In the genomic region with DNA sequence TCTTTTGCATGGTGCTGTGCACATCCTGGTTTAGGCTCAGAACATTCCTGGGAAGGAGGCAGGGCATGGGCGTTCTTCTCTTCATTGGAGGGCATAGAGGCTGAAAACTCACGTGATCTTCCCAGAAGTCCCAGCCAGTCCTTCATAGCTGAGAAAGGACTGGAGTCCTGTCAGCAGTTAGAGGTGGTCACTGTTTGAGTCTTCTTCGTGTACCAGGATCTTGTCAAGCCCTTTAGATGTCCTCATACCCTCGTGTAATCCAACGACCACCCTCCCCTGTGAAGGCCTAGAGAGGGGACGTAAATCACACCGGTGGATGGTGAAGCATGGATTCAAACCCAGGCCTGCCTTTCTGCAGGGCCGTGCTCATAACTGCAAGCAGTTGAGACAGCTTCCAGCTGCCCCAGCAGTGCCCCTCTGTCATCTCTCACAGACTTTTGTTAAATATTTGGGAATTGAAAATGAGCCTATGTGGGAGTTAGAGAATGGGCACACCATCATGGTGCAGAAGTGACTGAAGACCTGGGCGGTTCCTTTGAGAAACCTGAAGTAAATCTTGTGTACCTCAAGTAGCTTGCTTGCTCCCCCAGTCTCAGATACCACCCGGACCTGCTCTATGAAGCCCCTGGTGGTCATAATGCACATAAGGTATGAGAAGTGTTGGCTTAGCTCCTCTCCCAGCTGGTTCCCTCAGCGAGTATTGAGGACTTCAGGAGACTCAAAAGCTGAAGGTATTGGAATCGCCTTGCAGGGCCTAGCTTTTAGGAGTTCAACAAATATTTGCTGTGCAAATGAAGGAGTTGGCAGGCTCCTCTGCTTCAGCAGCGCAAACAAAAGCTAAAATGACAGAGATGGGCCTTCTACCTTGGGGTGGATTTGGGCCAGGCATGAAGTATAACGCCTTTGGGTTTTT, we compare ENCODE assay signal across 1 cellular context.
TF ChIP-seq lines count a peak whose summit lies in the region.

No MANE protein-coding gene starts in this region.

TF ChIP-seq in GM23338, 12 proteins besides CTCF, POLR2A, EP300 and RAD21 (continued from another document):
- TF ChIP-seq, protein P1, sequence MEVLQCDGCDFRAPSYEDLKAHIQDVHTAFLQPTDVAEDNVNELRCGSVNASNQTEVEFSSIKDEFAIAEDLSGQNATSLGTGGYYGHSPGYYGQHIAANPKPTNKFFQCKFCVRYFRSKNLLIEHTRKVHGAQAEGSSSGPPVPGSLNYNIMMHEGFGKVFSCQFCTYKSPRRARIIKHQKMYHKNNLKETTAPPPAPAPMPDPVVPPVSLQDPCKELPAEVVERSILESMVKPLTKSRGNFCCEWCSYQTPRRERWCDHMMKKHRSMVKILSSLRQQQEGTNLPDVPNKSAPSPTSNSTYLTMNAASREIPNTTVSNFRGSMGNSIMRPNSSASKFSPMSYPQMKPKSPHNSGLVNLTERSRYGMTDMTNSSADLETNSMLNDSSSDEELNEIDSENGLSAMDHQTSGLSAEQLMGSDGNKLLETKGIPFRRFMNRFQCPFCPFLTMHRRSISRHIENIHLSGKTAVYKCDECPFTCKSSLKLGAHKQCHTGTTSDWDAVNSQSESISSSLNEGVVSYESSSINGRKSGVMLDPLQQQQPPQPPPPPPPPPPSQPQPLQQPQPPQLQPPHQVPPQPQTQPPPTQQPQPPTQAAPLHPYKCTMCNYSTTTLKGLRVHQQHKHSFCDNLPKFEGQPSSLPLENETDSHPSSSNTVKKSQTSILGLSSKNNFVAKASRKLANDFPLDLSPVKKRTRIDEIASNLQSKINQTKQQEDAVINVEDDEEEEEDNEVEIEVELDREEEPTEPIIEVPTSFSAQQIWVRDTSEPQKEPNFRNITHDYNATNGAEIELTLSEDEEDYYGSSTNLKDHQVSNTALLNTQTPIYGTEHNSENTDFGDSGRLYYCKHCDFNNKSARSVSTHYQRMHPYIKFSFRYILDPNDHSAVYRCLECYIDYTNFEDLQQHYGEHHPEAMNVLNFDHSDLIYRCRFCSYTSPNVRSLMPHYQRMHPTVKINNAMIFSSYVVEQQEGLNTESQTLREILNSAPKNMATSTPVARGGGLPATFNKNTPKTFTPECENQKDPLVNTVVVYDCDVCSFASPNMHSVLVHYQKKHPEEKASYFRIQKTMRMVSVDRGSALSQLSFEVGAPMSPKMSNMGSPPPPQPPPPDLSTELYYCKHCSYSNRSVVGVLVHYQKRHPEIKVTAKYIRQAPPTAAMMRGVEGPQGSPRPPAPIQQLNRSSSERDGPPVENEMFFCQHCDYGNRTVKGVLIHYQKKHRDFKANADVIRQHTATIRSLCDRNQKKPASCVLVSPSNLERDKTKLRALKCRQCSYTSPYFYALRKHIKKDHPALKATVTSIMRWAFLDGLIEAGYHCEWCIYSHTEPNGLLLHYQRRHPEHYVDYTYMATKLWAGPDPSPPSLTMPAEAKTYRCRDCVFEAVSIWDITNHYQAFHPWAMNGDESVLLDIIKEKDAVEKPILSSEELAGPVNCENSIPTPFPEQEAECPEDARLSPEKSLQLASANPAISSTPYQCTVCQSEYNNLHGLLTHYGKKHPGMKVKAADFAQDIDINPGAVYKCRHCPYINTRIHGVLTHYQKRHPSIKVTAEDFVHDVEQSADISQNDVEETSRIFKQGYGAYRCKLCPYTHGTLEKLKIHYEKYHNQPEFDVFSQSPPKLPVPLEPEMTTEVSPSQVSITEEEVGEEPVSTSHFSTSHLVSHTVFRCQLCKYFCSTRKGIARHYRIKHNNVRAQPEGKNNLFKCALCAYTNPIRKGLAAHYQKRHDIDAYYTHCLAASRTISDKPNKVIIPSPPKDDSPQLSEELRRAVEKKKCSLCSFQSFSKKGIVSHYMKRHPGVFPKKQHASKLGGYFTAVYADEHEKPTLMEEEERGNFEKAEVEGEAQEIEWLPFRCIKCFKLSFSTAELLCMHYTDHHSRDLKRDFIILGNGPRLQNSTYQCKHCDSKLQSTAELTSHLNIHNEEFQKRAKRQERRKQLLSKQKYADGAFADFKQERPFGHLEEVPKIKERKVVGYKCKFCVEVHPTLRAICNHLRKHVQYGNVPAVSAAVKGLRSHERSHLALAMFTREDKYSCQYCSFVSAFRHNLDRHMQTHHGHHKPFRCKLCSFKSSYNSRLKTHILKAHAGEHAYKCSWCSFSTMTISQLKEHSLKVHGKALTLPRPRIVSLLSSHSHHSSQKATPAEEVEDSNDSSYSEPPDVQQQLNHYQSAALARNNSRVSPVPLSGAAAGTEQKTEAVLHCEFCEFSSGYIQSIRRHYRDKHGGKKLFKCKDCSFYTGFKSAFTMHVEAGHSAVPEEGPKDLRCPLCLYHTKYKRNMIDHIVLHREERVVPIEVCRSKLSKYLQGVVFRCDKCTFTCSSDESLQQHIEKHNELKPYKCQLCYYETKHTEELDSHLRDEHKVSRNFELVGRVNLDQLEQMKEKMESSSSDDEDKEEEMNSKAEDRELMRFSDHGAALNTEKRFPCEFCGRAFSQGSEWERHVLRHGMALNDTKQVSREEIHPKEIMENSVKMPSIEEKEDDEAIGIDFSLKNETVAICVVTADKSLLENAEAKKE (CRISPR knock-in tag; IDR thresholded peaks at IDR 0.05) = peak; percentile 18; the same call in 1 of the 2 replicates
- TF ChIP-seq ZNF114 (CRISPR knock-in tag; IDR thresholded peaks at IDR 0.05) = no peak
